In the genomic region with DNA sequence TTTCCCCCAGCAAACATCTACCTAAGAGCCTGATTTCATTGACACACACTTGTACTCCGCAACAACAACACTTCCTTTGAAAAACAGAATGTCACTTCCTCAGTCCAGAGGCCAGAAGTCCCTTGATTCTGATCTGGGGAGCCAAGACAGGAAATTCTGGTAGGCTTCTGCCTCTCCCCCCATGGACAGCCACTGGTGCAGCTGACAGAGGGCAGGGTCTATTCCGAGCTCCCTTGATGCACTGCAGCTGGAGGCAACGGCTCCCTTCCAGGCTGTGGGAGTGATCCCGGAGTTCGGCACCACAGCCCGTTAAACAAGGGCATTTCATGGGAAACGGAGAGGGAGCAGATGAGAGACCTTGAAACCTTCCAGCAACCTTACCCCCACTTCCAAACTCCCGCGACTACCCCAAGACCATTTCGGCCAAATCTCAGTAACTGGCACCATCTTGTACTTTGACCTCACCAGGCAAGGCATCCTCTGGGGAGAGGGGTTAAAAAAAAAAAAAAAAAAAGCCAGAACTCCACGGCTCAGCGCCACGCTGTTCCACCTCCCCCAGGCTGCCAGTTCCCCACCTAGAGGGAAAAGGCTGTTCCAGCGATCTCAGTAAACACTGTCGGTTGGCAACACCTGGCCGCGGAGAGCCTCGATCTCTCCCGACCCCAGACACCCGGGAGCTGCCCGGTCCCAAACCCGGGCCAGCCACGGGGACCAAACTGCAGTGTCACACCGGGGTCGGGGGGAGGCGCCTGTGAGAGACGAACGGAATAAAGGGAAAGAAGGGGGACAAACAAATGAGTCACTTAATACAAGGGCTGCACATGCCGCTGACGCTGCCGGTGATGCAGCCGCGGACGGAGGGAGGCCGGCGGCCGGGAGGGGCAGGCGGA, we compare ENCODE assay signal across 8 cellular contexts. TPM values are rescaled to one million over a fixed set of nuclear protein-coding genes. Genes with fewer than 3 reads are reported as not detected.
A peak's percentile ranks its signal among the peaks of the same experiment; 100 is the strongest.
DNase-seq lines count a peak whose midpoint lies in the region; ATAC-seq, FAIRE-seq and TF ChIP-seq lines count a peak whose summit lies in the region.

No MANE protein-coding gene starts in this region.

- no peaks in the 10 kb centered on the region for H3K9me3 ChIP-seq in left lung

- H3K4me3 ChIP-seq in AG10803 (ENCODE audit: low read length) = peak overlapping the region; percentile 72
- H3K4me3 ChIP-seq in coronary artery = peak overlapping the region; percentile 99
- H3K4me3 ChIP-seq in left lung = peak overlapping the region; percentile 71 to 82

- peak overlapping the region; percentile 99 to 100 for H3K27ac ChIP-seq in coronary artery
- H3K27ac ChIP-seq in left lung = peak overlapping the region; percentile 99

- peak overlapping the region; percentile 98 for H3K4me3 Mint-ChIP-seq in activated CD4-positive, alpha-beta T cell treated with anti-CD3 and anti-CD28 coated beads, Interleukin-2, amount 10 ng/mL, durations not matched to agents 24 days and 14 days

- intact Hi-C loops in activated CD4-positive, alpha-beta T cell treated with anti-CD3 and anti-CD28 coated beads, Interleukin-2, amount 10 ng/mL, durations not matched to agents 24 days and 14 days (cut with micrococcal nuclease) = loop anchor here (1.0 to 10.0 kb wide), 10 partner anchors 64 to 422 kb away; a partner anchor contains a TSS
- intact Hi-C loops in left lung (cut with DNase I) = loop anchor here in 1 of 2 donors (10.0 kb wide), 2 partner anchors 148 to 192 kb away; no protein-coding TSS in a partner anchor

- peaks cover 11% of the 10 kb centered on the region for H3K27me3 Mint-ChIP-seq in activated CD4-positive, alpha-beta T cell treated with anti-CD3 and anti-CD28 coated beads, Interleukin-2, amount 10 ng/mL, durations not matched to agents 24 days and 14 days

- H3K36me3 Mint-ChIP-seq in activated CD4-positive, alpha-beta T cell treated with anti-CD3 and anti-CD28 coated beads, Interleukin-2, amount 10 ng/mL, durations not matched to agents 24 days and 14 days (ENCODE audit: low read depth) = peaks cover 17% of the 10 kb centered on the region

- TF ChIP-seq CTCF in AG10803 (conservative IDR thresholded peaks at IDR 0.05; ENCODE audit: low read length) (peak; percentile 59), coronary artery (IDR thresholded peaks at IDR 0.05) (no peak), left lung (IDR thresholded peaks at IDR 0.05) (peak; percentile 47 to 65)

- peak overlapping the region; percentile 95 for H3K27ac Mint-ChIP-seq in activated CD4-positive, alpha-beta T cell treated with anti-CD3 and anti-CD28 coated beads, Interleukin-2, amount 10 ng/mL, durations not matched to agents 24 days and 14 days

- ATAC-seq in HG03442 (IDR thresholded peaks at IDR 0.05; ENCODE audit: unreplicated experiment) = peak; percentile 43
- ATAC-seq in left lung = peak; percentile 79

- peaks cover 6 to 78% of the 10 kb centered on the region in 2 donors for H3K4me1 ChIP-seq in left lung

- DNase-seq in AG10803 (ENCODE audit: low read depth) = peak; percentile 85
- peak; percentile 42 for DNase-seq in GM19239 (ENCODE audit: insufficient read length, low spot score)
- DNase-seq in NCI-H524 (lab: John Stamatoyannopoulos, UW) = peak; percentile 26 to 63
- peak; percentile 95 for DNase-seq in activated CD4-positive, alpha-beta T cell treated with anti-CD3 and anti-CD28 coated beads, Interleukin-2, amount 10 ng/mL, durations not matched to agents 24 days and 14 days
- peak; percentile 96 for DNase-seq in coronary artery (ENCODE audit: low spot score)
- peak; percentile 91 to 97 for DNase-seq in left lung
- DNase-seq in stimulated activated CD4-positive, alpha-beta T cell treated with anti-CD3 and anti-CD28 coated beads, Interleukin-2, amount 100 ng/mL, for 4 hours (ENCODE audit: low read depth) = peak; percentile 71

- peaks cover 57% of the 10 kb centered on the region for H3K4me1 Mint-ChIP-seq in activated CD4-positive, alpha-beta T cell treated with anti-CD3 and anti-CD28 coated beads, Interleukin-2, amount 10 ng/mL, durations not matched to agents 24 days and 14 days

- H3K36me3 ChIP-seq in left lung = no peaks in the 10 kb centered on the region

- no peaks in the 10 kb centered on the region for H3K27me3 ChIP-seq in left lung

- peak; percentile 18 for FAIRE-seq in GM19239 (lab: Jason Lieb, UNC)

- peaks cover under 1% of the 10 kb centered on the region for H3K9me3 Mint-ChIP-seq in activated CD4-positive, alpha-beta T cell treated with anti-CD3 and anti-CD28 coated beads, Interleukin-2, amount 10 ng/mL, durations not matched to agents 24 days and 14 days

RNA-seq across cellular contexts. Expression of a gene that starts 1.1 kb away (rescaled TPM):
- total RNA-seq in activated CD4-positive, alpha-beta T cell treated with anti-CD3 and anti-CD28 coated beads, Interleukin-2, amount 10 ng/mL, durations not matched to agents 24 days and 14 days = 16.1 and 17.0 TPM in 2 replicates
- total RNA-seq in left lung = 10 to 100 TPM; 43.8 to 59.6 TPM

Comparison
In these comparisons a context has a peak if more than half of its experiments do, and no peak if none do; other contexts are left out.
1. Peak in every context shown above with its lines: DNase-seq, ATAC-seq, H3K4me3 ChIP-seq and H3K27ac ChIP-seq.
2. DNase-seq: peak in every context shown above with its lines; median percentile 96 in coronary artery; 95 in activated CD4-positive, alpha-beta T cell treated with anti-CD3 and anti-CD28 coated beads, Interleukin-2, amount 10 ng/mL, durations not matched to agents 24 days and 14 days; 94 in left lung; 85 in AG10803; 71 in stimulated activated CD4-positive, alpha-beta T cell treated with anti-CD3 and anti-CD28 coated beads, Interleukin-2, amount 100 ng/mL, for 4 hours; 44 in NCI-H524; 42 in GM19239.